9 cellular contexts compared by ENCODE assay signal in the genomic region with DNA sequence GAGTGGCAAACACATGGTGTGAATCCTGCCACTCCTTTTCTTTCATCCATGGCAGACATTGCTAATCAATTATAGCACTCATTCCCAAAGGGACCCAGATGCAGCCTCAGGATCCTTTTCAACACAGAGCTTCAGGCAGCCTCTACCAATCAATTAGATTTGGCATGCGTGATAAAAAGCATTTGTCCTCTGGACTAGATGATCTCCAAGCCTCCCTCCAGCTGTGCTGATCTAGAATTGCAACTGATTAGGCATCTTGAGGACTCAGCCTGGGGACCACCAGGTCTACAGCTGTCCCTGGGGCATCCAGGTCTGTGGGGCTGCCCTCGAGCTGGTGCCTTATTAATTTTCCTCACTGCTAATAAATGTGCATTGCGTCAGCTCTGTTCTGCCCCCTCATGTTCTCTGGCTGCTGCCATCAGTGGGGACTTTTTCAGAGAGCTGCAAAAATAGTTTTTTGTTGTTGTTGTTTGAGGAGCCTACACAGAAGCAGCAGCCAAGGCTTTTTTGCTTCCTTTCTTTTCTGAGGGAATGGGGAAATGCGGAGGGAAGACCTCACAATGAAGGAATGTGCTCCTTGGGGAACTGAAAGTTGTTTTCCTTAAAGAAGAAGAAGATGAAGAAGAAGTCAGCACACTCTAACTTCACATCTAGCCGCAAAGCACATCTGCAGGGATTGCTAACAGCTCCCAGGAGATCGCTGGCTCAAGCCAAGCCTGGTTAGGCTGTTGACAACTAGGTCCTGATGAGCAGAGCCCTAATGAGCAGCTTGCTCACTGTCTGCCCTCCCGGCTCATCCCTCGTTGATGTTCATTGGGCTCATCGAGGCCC. TPM values are rescaled to one million over a fixed set of nuclear protein-coding genes. Genes with fewer than 3 reads are reported as not detected.
DNase-seq lines count a peak whose midpoint lies in the region; ATAC-seq and TF ChIP-seq lines count a peak whose summit lies in the region.
"Had no signal": no experiment of that assay in that cellular context is flagged by ENCODE, and none has a peak within 500 bp of the region (broad histone marks: within the 10 kb centered on the region; RNA-seq: fewer than 3 reads in every experiment).

No MANE protein-coding gene starts in this region.

- H3F3A ChIP-seq in MM.1S (ENCODE audit: insufficient read depth, low read length), result peaks cover 18% of the 10 kb centered on the region

- H3K4me1 Mint-ChIP-seq in progenitor cell of endocrine pancreas (ENCODE audit: low read depth), result peaks cover 20% of the 10 kb centered on the region

- peaks cover 64% of the 10 kb centered on the region for H3K4me1 ChIP-seq in SJSA1 (replicated peaks)
- H3K4me1 ChIP-seq in MM.1S (ENCODE audit: low read length), result peaks cover 24% of the 10 kb centered on the region

- H3K9ac ChIP-seq in MM.1S (ENCODE audit: low read length), result no peak overlapping the region

- no peaks in the 10 kb centered on the region for H3K9me2 ChIP-seq in MM.1S (replicated peaks; ENCODE audit: insufficient read depth, low read length)

- ATAC-seq in HG03442 (IDR thresholded peaks at IDR 0.05; ENCODE audit: unreplicated experiment), result no peak

- no peaks in the 10 kb centered on the region; the same call in 1 of the 2 replicates for H3K9me3 ChIP-seq in SJSA1 (replicated peaks)
- no peaks in the 10 kb centered on the region for H3K9me3 ChIP-seq in MM.1S (replicated peaks; ENCODE audit: insufficient read depth, low read length)

- no peaks in the 10 kb centered on the region for H4K20me1 ChIP-seq in MM.1S (ENCODE audit: insufficient read depth, low read length)

- H3K27ac ChIP-seq in SJSA1, result peak overlapping the region; percentile 35; the same call in 1 of the 2 replicates
- no peak overlapping the region for H3K27ac ChIP-seq in MM.1S (ENCODE audit: low read length)

- H3K9me3 Mint-ChIP-seq in progenitor cell of endocrine pancreas (ENCODE audit: low read depth), result no peaks in the 10 kb centered on the region

- DNase-seq in AG10803 (ENCODE audit: low read depth) (peak; percentile 99), SJSA1 (ENCODE audit: low read depth in 1 of 2, low spot score in 2 of 2) (peak in 1 of 2 experiments; percentile 81), glomerular visceral epithelial cell (ENCODE audit: extremely low spot score) (peak; percentile 31), pons (ENCODE audit: low spot score) (peak; percentile 54), progenitor cell of endocrine pancreas (ENCODE audit: low spot score, unreplicated experiment) (no peak), MM.1S (no peak)
- DNase-seq in activated CD4-positive, CD25-positive, alpha-beta regulatory T cell (lab: John Stamatoyannopoulos, UW), result no peak
- DNase-seq: stimulated activated CD4-positive, alpha-beta T cell treated with anti-CD3 and anti-CD28 coated beads, Interleukin-4, amount 100 ng/mL, for 24 hours had no signal

- H3K79me2 ChIP-seq in MM.1S (ENCODE audit: low read length), result no peaks in the 10 kb centered on the region

- peaks cover 54% of the 10 kb centered on the region for H3K27me3 Mint-ChIP-seq in progenitor cell of endocrine pancreas

- H3K27ac Mint-ChIP-seq in progenitor cell of endocrine pancreas, result no peak overlapping the region

- H3K4me3 ChIP-seq in AG10803 (ENCODE audit: low read length) (peak overlapping the region; percentile 38), SJSA1 (no peak overlapping the region), MM.1S (ENCODE audit: low read length) (no peak overlapping the region)

- H3K4me2 ChIP-seq in MM.1S (ENCODE audit: low read depth, low read length), result no peak overlapping the region

- no peak overlapping the region for H2AFZ ChIP-seq in MM.1S (ENCODE audit: low read length)

- no peaks in the 10 kb centered on the region for H3K27me3 ChIP-seq in SJSA1 (replicated peaks)
- H3K27me3 ChIP-seq in MM.1S (replicated peaks; ENCODE audit: insufficient read depth, low read length), result no peaks in the 10 kb centered on the region

- H3K36me3 Mint-ChIP-seq in progenitor cell of endocrine pancreas (ENCODE audit: insufficient read depth), result no peaks in the 10 kb centered on the region

- H3K4me3 Mint-ChIP-seq in progenitor cell of endocrine pancreas (ENCODE audit: low read depth), result no peak overlapping the region

- H3K36me3 ChIP-seq in SJSA1, result no peaks in the 10 kb centered on the region
- H3K36me3 ChIP-seq in MM.1S (replicated peaks; ENCODE audit: insufficient read depth, low read length), result no peaks in the 10 kb centered on the region

- TF ChIP-seq CTCF in AG10803 (conservative IDR thresholded peaks at IDR 0.05; ENCODE audit: low read length), result no peak; the same call in 1 of the 2 replicates
- no peak for TF ChIP-seq CTCF in progenitor cell of endocrine pancreas (IDR thresholded peaks at IDR 0.05; ENCODE audit: unreplicated experiment)
- no peak for TF ChIP-seq CTCF in MM.1S (IDR thresholded peaks at IDR 0.05; ENCODE audit: low read length)

RNA-seq across cellular contexts. Expression of a gene that starts 8.8 kb away (rescaled TPM):
- 9.8 and 16.4 TPM in 2 replicates for total RNA-seq in SJSA1 (2014; rRNA removed; shearing (Covaris generic))
- total RNA-seq in progenitor cell of endocrine pancreas, result 1.3 and 1.7 TPM in 2 replicates

RNA-seq across cellular contexts. Expression of a gene that starts 50.8 kb away (rescaled TPM):
- not detected in 2 replicates for total RNA-seq in SJSA1 (2014; rRNA removed; shearing (Covaris generic))
- not detected in 2 replicates for total RNA-seq in progenitor cell of endocrine pancreas

Comparison
In these comparisons a context has a peak if more than half of its experiments do, and no peak if none do; other contexts are left out.
1. DNase-seq: peak in AG10803 (single experiment), glomerular visceral epithelial cell (single experiment) and pons (single experiment); none in activated CD4-positive, CD25-positive, alpha-beta regulatory T cell (0 of 4), progenitor cell of endocrine pancreas (single experiment) and MM.1S (single experiment).